ENCODE assay signal across 8 cellular contexts in the genomic region with DNA sequence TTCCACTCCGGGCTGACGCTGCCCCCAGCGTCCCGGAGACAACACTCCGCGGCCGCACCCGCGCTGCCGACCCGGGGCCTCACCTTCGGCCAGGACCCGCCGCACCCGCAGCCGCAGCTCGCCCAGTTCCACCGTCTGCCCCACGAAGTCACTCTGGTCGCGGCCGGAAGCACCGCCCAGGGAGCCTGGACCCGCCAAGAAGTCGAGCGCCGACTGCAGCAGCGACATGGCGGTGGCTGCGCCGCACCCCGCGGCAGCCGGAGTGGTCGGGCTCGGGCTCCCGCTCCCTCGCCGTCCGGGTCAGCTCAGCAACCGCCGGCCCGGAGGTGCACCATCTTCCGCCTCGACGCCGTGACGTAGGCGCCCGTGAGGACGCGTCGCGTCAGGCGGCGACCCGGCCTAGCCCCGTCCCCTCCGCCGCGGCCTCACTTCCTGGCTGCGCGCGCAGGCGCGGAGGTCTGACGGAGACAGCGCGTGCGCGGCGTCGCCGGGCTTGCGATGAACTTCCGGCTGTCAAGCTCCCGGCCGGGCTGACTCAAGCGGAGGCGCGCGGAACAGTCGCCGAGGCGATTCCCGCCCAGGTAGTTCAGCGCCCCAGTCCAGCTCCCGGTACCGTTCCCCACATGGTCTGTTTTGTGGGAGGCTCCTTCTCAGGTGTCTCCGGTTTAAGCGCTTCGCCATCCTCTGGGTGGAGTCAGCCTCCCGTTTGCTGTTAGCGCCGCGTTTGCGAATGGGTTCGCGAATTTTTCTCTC. TPM values are rescaled to one million over a fixed set of nuclear protein-coding genes. Genes with fewer than 3 reads are reported as not detected.
DNase-seq lines count a peak whose midpoint lies in the region; ATAC-seq and TF ChIP-seq lines count a peak whose summit lies in the region.

Gene GAK (minus strand): TSS at position 357 of the 753 bp plus-strand sequence. CDS start 129 bp downstream, at position 228.
Gene TMEM175 (plus strand): TSS at position 501 of the 753 bp plus-strand sequence. CDS start 15,280 bp downstream, outside the sequence.

- H3K4me1 ChIP-seq in BLaER1 (peaks cover 45% of the 10 kb centered on the region), colonic mucosa (peaks cover 19% of the 10 kb centered on the region)

- no peaks in the 10 kb centered on the region for H3K9me3 Mint-ChIP-seq in activated CD4-positive, alpha-beta T cell treated with anti-CD3 and anti-CD28 coated beads, Interleukin-2, amount 10 ng/mL, durations not matched to agents 24 days and 14 days

- no peaks in the 10 kb centered on the region for H3K27me3 Mint-ChIP-seq in activated CD4-positive, alpha-beta T cell treated with anti-CD3 and anti-CD28 coated beads, Interleukin-2, amount 10 ng/mL, durations not matched to agents 24 days and 14 days

- intact Hi-C loops in activated CD4-positive, alpha-beta T cell treated with anti-CD3 and anti-CD28 coated beads, Interleukin-2, amount 10 ng/mL, durations not matched to agents 24 days and 14 days (cut with micrococcal nuclease), result loop anchor here (1.0 to 5.0 kb wide), 6 partner anchors 15 to 257 kb away; partner anchors contain the start of genes ATP5ME, FGFRL1, IDUA and MYL5
- intact Hi-C loops in colonic mucosa (cut with DNase I), result no loop called here

- H3K4me2 ChIP-seq in BLaER1, result peak within 1 kb of the TSS; percentile 97

- H3K36me3 Mint-ChIP-seq in activated CD4-positive, alpha-beta T cell treated with anti-CD3 and anti-CD28 coated beads, Interleukin-2, amount 10 ng/mL, durations not matched to agents 24 days and 14 days (ENCODE audit: low read depth), result no peaks in the 10 kb centered on the region

- peak within 1 kb of the TSS; percentile 95 for H3K27ac Mint-ChIP-seq in activated CD4-positive, alpha-beta T cell treated with anti-CD3 and anti-CD28 coated beads, Interleukin-2, amount 10 ng/mL, durations not matched to agents 24 days and 14 days

- H3K27ac ChIP-seq in BLaER1 (peak within 1 kb of the TSS; percentile 93), colonic mucosa (peak within 1 kb of the TSS; percentile 91), layer of hippocampus (ENCODE audit: low read depth, low read length) (peak within 1 kb of the TSS; percentile 88)

- H3K9ac ChIP-seq in BLaER1 (peak within 1 kb of the TSS; percentile 95), colonic mucosa (ENCODE audit: low read depth in 2 of 2, low read length in 2 of 2) (peak within 1 kb of the TSS; percentile 95 to 99)

- H3K4me1 Mint-ChIP-seq in activated CD4-positive, alpha-beta T cell treated with anti-CD3 and anti-CD28 coated beads, Interleukin-2, amount 10 ng/mL, durations not matched to agents 24 days and 14 days, result peaks cover 40% of the 10 kb centered on the region

- peak; percentile 88 for ATAC-seq in GM19328 (IDR thresholded peaks at IDR 0.05; ENCODE audit: unreplicated experiment)
- ATAC-seq in HG03469 (IDR thresholded peaks at IDR 0.05; ENCODE audit: unreplicated experiment), result peak; percentile 83

- H3K27me3 ChIP-seq in BLaER1 (no peaks in the 10 kb centered on the region), colonic mucosa (no peaks in the 10 kb centered on the region), layer of hippocampus (ENCODE audit: control insufficient read depth, insufficient read depth, low read length) (no peaks in the 10 kb centered on the region)

- no peak for TF ChIP-seq CTCF in colonic mucosa (IDR thresholded peaks at IDR 0.05)

- no peaks in the 10 kb centered on the region for H3K9me3 ChIP-seq in BLaER1
- no peaks in the 10 kb centered on the region for H3K9me3 ChIP-seq in colonic mucosa

- peak; percentile 80 to 97 for DNase-seq in NCI-H526 (lab: John Stamatoyannopoulos, UW)
- peak; percentile 100 for DNase-seq in activated CD4-positive, alpha-beta T cell treated with anti-CD3 and anti-CD28 coated beads, Interleukin-2, amount 10 ng/mL, durations not matched to agents 24 days and 14 days
- DNase-seq in colonic mucosa, result peak; percentile 95
- peak; percentile 86 to 94 (median 90) for DNase-seq in stimulated activated CD4-positive, alpha-beta T cell treated with anti-CD3 and anti-CD28 coated beads, Interleukin-1b, Interleukin-23, amount 100 ng/mL, for 24 hours (ENCODE audit: low read depth in 4 of 4, low spot score in 1 of 4)

- peaks cover 13% of the 10 kb centered on the region for H3K36me3 ChIP-seq in BLaER1
- no peaks in the 10 kb centered on the region for H3K36me3 ChIP-seq in colonic mucosa

- H3K4me3 ChIP-seq in BLaER1 (peak within 1 kb of the TSS; percentile 85), colonic mucosa (peak within 1 kb of the TSS; percentile 96)

- H3K4me3 Mint-ChIP-seq in activated CD4-positive, alpha-beta T cell treated with anti-CD3 and anti-CD28 coated beads, Interleukin-2, amount 10 ng/mL, durations not matched to agents 24 days and 14 days, result peak within 1 kb of the TSS; percentile 99

- H4K20me1 ChIP-seq in BLaER1, result peaks cover 44% of the 10 kb centered on the region

RNA-seq across cellular contexts. Expression of gene GAK, which starts in this region (rescaled TPM):
- total RNA-seq in activated CD4-positive, alpha-beta T cell treated with anti-CD3 and anti-CD28 coated beads, Interleukin-2, amount 10 ng/mL, durations not matched to agents 24 days and 14 days, result 131 and 147 TPM in 2 replicates
- 100 to 1,000 TPM; 198 to 266 TPM for total RNA-seq in colonic mucosa

RNA-seq across cellular contexts. Expression of gene TMEM175, which starts in this region (rescaled TPM):
- total RNA-seq in activated CD4-positive, alpha-beta T cell treated with anti-CD3 and anti-CD28 coated beads, Interleukin-2, amount 10 ng/mL, durations not matched to agents 24 days and 14 days, result 12.7 and 13.9 TPM in 2 replicates
- 10 to 100 TPM; 17.7 to 30.2 TPM for total RNA-seq in colonic mucosa

Comparison
In these comparisons a context has a peak if more than half of its experiments do, and no peak if none do; other contexts are left out.
1. Peak in every context shown above with its lines: DNase-seq, ATAC-seq, H3K4me3 ChIP-seq and H3K27ac ChIP-seq.